In genomic region chr15:51842852-51843737, GRCh38 we compare ENCODE assay signal across 9 cellular contexts. TPM values are rescaled to one million over a fixed set of nuclear protein-coding genes. Genes with fewer than 3 reads are reported as not detected.
DNase-seq lines count a peak whose midpoint lies in the region; ATAC-seq, FAIRE-seq and TF ChIP-seq lines count a peak whose summit lies in the region.
"Had no signal": no experiment of that assay in that cellular context is flagged by ENCODE, and none has a peak within 500 bp of the region (broad histone marks: within the 10 kb centered on the region; RNA-seq: fewer than 3 reads in every experiment).

No MANE protein-coding gene starts in this region.

- POLR2A ChIA-PET in A673 (lab: Charles Lee; ENCODE audit: low non-redundant PET) (interaction anchor here (0.5 kb wide), 1 partner anchor 1526 kb away, joined by 10 read pairs; no protein-coding TSS in a partner anchor), HEK293T (lab: Yijun Ruan, JAX) (interaction anchor here (1.4 kb wide), 1 partner anchor 13 kb away, joined by 4 read pairs; no protein-coding TSS in a partner anchor)

- H3K4me3 Mint-ChIP-seq in activated CD8-positive, alpha-beta memory T cell treated with anti-CD3 and anti-CD28 coated beads, Interleukin-2, amount 10 ng/mL, durations not matched to agents 7 days and 5 days, result no peak overlapping the region
- no peak overlapping the region for H3K4me3 Mint-ChIP-seq in neural progenitor cell

- H3K27me3 Mint-ChIP-seq in activated CD8-positive, alpha-beta memory T cell treated with anti-CD3 and anti-CD28 coated beads, Interleukin-2, amount 10 ng/mL, durations not matched to agents 7 days and 5 days, result no peaks in the 10 kb centered on the region
- H3K27me3 Mint-ChIP-seq in neural progenitor cell (ENCODE audit: insufficient read depth, low read depth), result peaks cover 3% of the 10 kb centered on the region

- H3K36me3 Mint-ChIP-seq in activated CD8-positive, alpha-beta memory T cell treated with anti-CD3 and anti-CD28 coated beads, Interleukin-2, amount 10 ng/mL, durations not matched to agents 7 days and 5 days, result peaks cover 7% of the 10 kb centered on the region
- no peaks in the 10 kb centered on the region for H3K36me3 Mint-ChIP-seq in neural progenitor cell

- peak overlapping the region; percentile 83 for H3K4me2 ChIP-seq in keratinocyte (ENCODE audit: control insufficient read depth, extremely low read depth, insufficient read depth, low read depth, low read length)
- H3K4me2 ChIP-seq in neural progenitor cell, result no peak overlapping the region

- CTCF ChIA-PET in A673 (lab: Charles Lee) (no interaction called here), HEK293T (lab: Yijun Ruan, JAX) (interaction anchor here (0.6 kb wide), 1 partner anchor 11 kb away, joined by 3 read pairs; no protein-coding TSS in a partner anchor)
- CTCF ChIA-PET in activated CD8-positive, alpha-beta memory T cell treated with anti-CD3 and anti-CD28 coated beads, Interleukin-2, amount 10 ng/mL, durations not matched to agents 7 days and 5 days (lab: Charles Lee), result interaction anchor here (1.1 to 1.6 kb wide), 2 partner anchors 11 to 67 kb away, joined by 3 to 5 read pairs; no protein-coding TSS in a partner anchor

- intact Hi-C loops in A673 (cut with micrococcal nuclease; ENCODE audit: unreplicated experiment), result no loop called here

- H3K79me2 ChIP-seq in keratinocyte (ENCODE audit: control insufficient read depth, insufficient read depth, low read length), result peaks cover 97% of the 10 kb centered on the region
- H3K79me2 ChIP-seq in neural progenitor cell (ENCODE audit: low read depth), result peaks cover 48% of the 10 kb centered on the region

- ATAC-seq in GM21515 (IDR thresholded peaks at IDR 0.05; ENCODE audit: unreplicated experiment), result peak; percentile 57
- no peak for ATAC-seq in activated CD8-positive, alpha-beta memory T cell treated with anti-CD3 and anti-CD28 coated beads, Interleukin-2, amount 10 ng/mL, durations not matched to agents 7 days and 5 days
- ATAC-seq: gastrocnemius medialis had no signal

- peaks cover 4% of the 10 kb centered on the region for H3K9me1 ChIP-seq in keratinocyte (ENCODE audit: control insufficient read depth, extremely low read depth, insufficient read depth, low read length)

- H3K27me3 ChIP-seq in A673 (replicated peaks; ENCODE audit: insufficient read depth, low read depth, low read length, poor library complexity), result no peaks in the 10 kb centered on the region
- no peaks in the 10 kb centered on the region for H3K27me3 ChIP-seq in keratinocyte (ENCODE audit: control insufficient read depth, extremely low read depth, insufficient read depth, low read length)
- H3K27me3 ChIP-seq in neural progenitor cell, result no peaks in the 10 kb centered on the region
- H3K27me3 ChIP-seq: gastrocnemius medialis had no signal

- dilution Hi-C loops in keratinocyte (cut with MboI; ENCODE audit: extremely low pct_ligation_motif_present, low sequenced_read_pairs), result no loop called here

- DNase-seq in A673 (ENCODE audit: low spot score), result no peak
- DNase-seq in RPMI8226, result peak; percentile 77
- peak; percentile 81 for DNase-seq in keratinocyte (ENCODE audit: low read depth, low spot score)
- DNase-seq in HEK293T (ENCODE audit: extremely low spot score), result no peak
- DNase-seq in activated CD8-positive, alpha-beta memory T cell treated with anti-CD3 and anti-CD28 coated beads, Interleukin-2, amount 50 U/mL, for 48 hours, result no peak
- DNase-seq in activated CD8-positive, alpha-beta memory T cell treated with anti-CD3 and anti-CD28 coated beads, Interleukin-2, amount 10 ng/mL, durations not matched to agents 7 days and 5 days, result no peak
- no peak for DNase-seq in neural progenitor cell (ENCODE audit: low spot score)
- DNase-seq: gastrocnemius medialis had no signal

- FAIRE-seq in keratinocyte (lab: Jason Lieb, UNC), result peak; percentile 93

- H3K4me3 ChIP-seq in A673 (ENCODE audit: low read depth, low read length, poor library complexity, severe bottlenecking), result no peak overlapping the region
- H3K4me3 ChIP-seq in keratinocyte (ENCODE audit: control insufficient read depth in 2 of 3, extremely low read depth in 1 of 3, insufficient read depth in 2 of 3, low read depth in 1 of 3, low read length in 3 of 3), result peak overlapping the region; percentile 1 to 36 (median 6)
- no peak overlapping the region for H3K4me3 ChIP-seq in neural progenitor cell
- H3K4me3 ChIP-seq: gastrocnemius medialis had no signal

- H3K9ac ChIP-seq in keratinocyte (ENCODE audit: control insufficient read depth, extremely low read depth, insufficient read depth, low read length) (peak overlapping the region; percentile 56), neural progenitor cell (no peak overlapping the region)

- no peaks in the 10 kb centered on the region for H3F3A ChIP-seq in neural progenitor cell (ENCODE audit: low read depth)

- no peak overlapping the region for H3K27ac Mint-ChIP-seq in activated CD8-positive, alpha-beta memory T cell treated with anti-CD3 and anti-CD28 coated beads, Interleukin-2, amount 10 ng/mL, durations not matched to agents 7 days and 5 days
- H3K27ac Mint-ChIP-seq in neural progenitor cell, result no peak overlapping the region

- BruUV-seq in A673 (replicated peaks; lab: Mats Ljungman, UMichigan), result no TSS peak

- peaks cover 89% of the 10 kb centered on the region for H3K4me1 ChIP-seq in A673 (ENCODE audit: insufficient read depth, low read length, poor library complexity, severe bottlenecking)
- H3K4me1 ChIP-seq in keratinocyte (ENCODE audit: control insufficient read depth, extremely low read depth, insufficient read depth, low read length), result peaks cover 81% of the 10 kb centered on the region
- H3K4me1 ChIP-seq in neural progenitor cell, result peaks cover 8% of the 10 kb centered on the region

- H3K36me3 ChIP-seq in A673 (ENCODE audit: insufficient read depth, low read length, poor library complexity, severe bottlenecking), result no peaks in the 10 kb centered on the region
- peaks cover 3 to 10% of the 10 kb centered on the region in 2 experiments for H3K36me3 ChIP-seq in keratinocyte (ENCODE audit: control insufficient read depth in 2 of 2, extremely low read depth in 1 of 2, insufficient read depth in 2 of 2, low read length in 2 of 2)
- H3K36me3 ChIP-seq in neural progenitor cell, result no peaks in the 10 kb centered on the region
- H3K36me3 ChIP-seq: gastrocnemius medialis had no signal

- H3K9me3 ChIP-seq in A673 (ENCODE audit: low read depth, low read length, poor library complexity, severe bottlenecking) (no peaks in the 10 kb centered on the region), keratinocyte (ENCODE audit: control insufficient read depth, low read depth, low read length) (no peaks in the 10 kb centered on the region), neural progenitor cell (ENCODE audit: low read depth) (no peaks in the 10 kb centered on the region)
- H3K9me3 ChIP-seq: gastrocnemius medialis had no signal

- H3K9me3 Mint-ChIP-seq in activated CD8-positive, alpha-beta memory T cell treated with anti-CD3 and anti-CD28 coated beads, Interleukin-2, amount 10 ng/mL, durations not matched to agents 7 days and 5 days (ENCODE audit: low read depth), result no peaks in the 10 kb centered on the region
- H3K9me3 Mint-ChIP-seq in neural progenitor cell, result no peaks in the 10 kb centered on the region

- no peak overlapping the region for H2AFZ ChIP-seq in keratinocyte (ENCODE audit: control insufficient read depth, low read length)
- no peak overlapping the region for H2AFZ ChIP-seq in neural progenitor cell (replicated peaks)

- peaks cover 62% of the 10 kb centered on the region for H3K4me1 Mint-ChIP-seq in activated CD8-positive, alpha-beta memory T cell treated with anti-CD3 and anti-CD28 coated beads, Interleukin-2, amount 10 ng/mL, durations not matched to agents 7 days and 5 days
- H3K4me1 Mint-ChIP-seq in neural progenitor cell, result peaks cover 23% of the 10 kb centered on the region

- H4K20me1 ChIP-seq in keratinocyte (ENCODE audit: control insufficient read depth, extremely low read depth, insufficient read depth, low read length) (peaks cover 21% of the 10 kb centered on the region), neural progenitor cell (ENCODE audit: low read depth) (peaks cover 30% of the 10 kb centered on the region)

- peak overlapping the region; percentile 79 for H3K27ac ChIP-seq in A673 (ENCODE audit: low read depth, low read length, poor library complexity, severe bottlenecking)
- H3K27ac ChIP-seq in keratinocyte (ENCODE audit: control insufficient read depth, insufficient read depth, low read length), result peak overlapping the region; percentile 88
- H3K27ac ChIP-seq in neural progenitor cell, result no peak overlapping the region

- no peak for TF ChIP-seq CTCF in A673 (conservative IDR thresholded peaks at IDR 0.05; ENCODE audit: low read depth, low read length)
- peak in 1 of 3 experiments; percentile 9 for TF ChIP-seq CTCF in keratinocyte (optimal IDR thresholded peaks at IDR 0.05 in 1 of 3, IDR thresholded peaks at IDR 0.05 in 1 of 3, conservative IDR thresholded peaks at IDR 0.05 in 1 of 3; ENCODE audit: extremely low read depth in 1 of 3, insufficient read depth in 2 of 3, low read length in 3 of 3)
- no peak for TF ChIP-seq CTCF in neural progenitor cell (IDR thresholded peaks at IDR 0.05)

TF ChIP-seq in HEK293T, 16 proteins besides CTCF, POLR2A, EP300 and RAD21:
- TF ChIP-seq ZNF384 (IDR thresholded peaks at IDR 0.05) (no peak), LEF1 (IDR thresholded peaks at IDR 0.05; ENCODE audit: borderline replicate concordance) (no peak)

RNA-seq across cellular contexts. Expression of gene TMOD3, which starts 13.6 kb away (rescaled TPM):
- total RNA-seq in A673 (2021) (66.6 and 70.2 TPM in 2 replicates), neural progenitor cell (ENCODE audit: low replicate concordance) (17.6 and 37.4 TPM in 2 replicates)
- polyA plus RNA-seq in keratinocyte, result 48.4 to 100 TPM (median 50.2 TPM) in 3 replicates
- polyA plus RNA-seq in keratinocyte (2011; ENCODE audit: low read depth), result 249 TPM
- 50.3 and 97.3 TPM in 2 replicates for polyA plus RNA-seq in keratinocyte (2011; cell fraction: cytosol; rRNA removed)
- 66.1 and 71.0 TPM in 2 replicates for polyA plus RNA-seq in keratinocyte (2011; cell fraction: nucleus; rRNA removed)
- 59.4 and 66.5 TPM in 2 replicates for polyA plus RNA-seq in keratinocyte (2012; ENCODE audit: low replicate concordance)
- polyA minus RNA-seq in keratinocyte, result 20.2 to 107 TPM (median 32.1 TPM) in 3 replicates
- 36.8 TPM for polyA minus RNA-seq in keratinocyte (2011; cell fraction: cytosol; rRNA and poly(A)+ RNA removed)
- polyA minus RNA-seq in keratinocyte (2011; cell fraction: nucleus; rRNA and poly(A)+ RNA removed), result 46.0 and 118 TPM in 2 replicates
- total RNA-seq in activated CD8-positive, alpha-beta memory T cell treated with anti-CD3 and anti-CD28 coated beads, Interleukin-2, amount 10 ng/mL, durations not matched to agents 7 days and 5 days, result 10 to 100 TPM; 59.2 to 61.3 TPM

Comparison
In these comparisons a context has a peak if more than half of its experiments do, and no peak if none do; other contexts are left out.
1. DNase-seq: peak in RPMI8226 (single experiment) and keratinocyte (single experiment); none in A673 (single experiment), HEK293T (single experiment), activated CD8-positive, alpha-beta memory T cell treated with anti-CD3 and anti-CD28 coated beads, Interleukin-2, amount 50 U/mL, for 48 hours (single experiment), activated CD8-positive, alpha-beta memory T cell treated with anti-CD3 and anti-CD28 coated beads, Interleukin-2, amount 10 ng/mL, durations not matched to agents 7 days and 5 days (single experiment) and neural progenitor cell (single experiment).
2. H3K4me3 ChIP-seq: peak in keratinocyte (3 of 3); none in A673 (single experiment) and neural progenitor cell (single experiment).